In genomic region chr17:68437979-68438877, GRCh38 we compare ENCODE assay signal across 9 cellular contexts. TPM values are rescaled to one million over a fixed set of nuclear protein-coding genes. Genes with fewer than 3 reads are reported as not detected.
DNase-seq lines count a peak whose midpoint lies in the region; ATAC-seq, FAIRE-seq and TF ChIP-seq lines count a peak whose summit lies in the region.
"Had no signal": no experiment of that assay in that cellular context is flagged by ENCODE, and none has a peak within 500 bp of the region (broad histone marks: within the 10 kb centered on the region; RNA-seq: fewer than 3 reads in every experiment).

No MANE protein-coding gene starts in this region.

- H3K4me2 ChIP-seq in SK-N-SH, result no peak overlapping the region

- TF ChIP-seq CTCF in Peyer's patch (IDR thresholded peaks at IDR 0.05), result no peak
- no peak for TF ChIP-seq CTCF in bronchial epithelial cell (IDR thresholded peaks at IDR 0.05; ENCODE audit: insufficient read depth, low read length, severe bottlenecking)
- no peak for TF ChIP-seq CTCF in SK-N-SH (IDR thresholded peaks at IDR 0.05)

- H3K4me1 ChIP-seq in Peyer's patch (peaks cover 0 to 7% (median 3%) of the 10 kb centered on the region in 4 donors), mononuclear cell (ENCODE audit: insufficient read depth, low read length) (peaks cover 62% of the 10 kb centered on the region), SK-N-SH (ENCODE audit: control insufficient read depth in 1 of 2, insufficient read depth in 2 of 2, low read depth in 1 of 2, low read length in 1 of 2) (peaks cover 0 to 10% of the 10 kb centered on the region in 2 experiments; a peak in 2 of 4 replicates)

- DNase-seq in Peyer's patch (peak in 2 of 3 donors; percentile 69 to 84), bronchial epithelial cell (ENCODE audit: low read depth) (peak; percentile 23), middle frontal gyrus (ENCODE audit: extremely low spot score, low spot score) (no peak), NCI-H82 treated with DMSO at 0.1 percent for 48 hours (lab: John Stamatoyannopoulos, UW; ENCODE audit: unreplicated experiment) (no peak), SK-N-SH (no peak)

- POLR2A ChIA-PET in SK-N-SH (lab: Yijun Ruan, JAX), result no interaction called here

- H3K27me3 ChIP-seq in Peyer's patch (no peaks in the 10 kb centered on the region), bronchial epithelial cell (ENCODE audit: control insufficient read depth, insufficient read depth, low read length) (no peaks in the 10 kb centered on the region), mononuclear cell (ENCODE audit: insufficient read depth, low read length) (no peaks in the 10 kb centered on the region), SK-N-SH (ENCODE audit: insufficient read depth) (no peaks in the 10 kb centered on the region)

- no peak overlapping the region for H3K9ac ChIP-seq in SK-N-SH

- no peak for TF ChIP-seq POLR2A in Peyer's patch (IDR thresholded peaks at IDR 0.05)

- no peak for TF ChIP-seq EP300 in SK-N-SH (IDR thresholded peaks at IDR 0.05; ENCODE audit: borderline replicate concordance in 1 of 2, low read depth in 1 of 2, low read length in 1 of 2)

- no peaks in the 10 kb centered on the region for H3K79me2 ChIP-seq in SK-N-SH (ENCODE audit: insufficient read depth)

- H3K4me3 ChIP-seq in Peyer's patch (no peak overlapping the region), bronchial epithelial cell (ENCODE audit: low read depth, low read length) (no peak overlapping the region), mononuclear cell (ENCODE audit: low read length) (peak overlapping the region; percentile 16), SK-N-SH (ENCODE audit: low read depth in 2 of 2, low read length in 1 of 2) (no peak overlapping the region)

- H3K36me3 ChIP-seq in Peyer's patch, result peaks cover 0 to 35% (median 0%) of the 10 kb centered on the region in 3 donors
- H3K36me3 ChIP-seq in bronchial epithelial cell (ENCODE audit: control insufficient read depth, insufficient read depth, low read length), result peaks cover 8% of the 10 kb centered on the region
- peaks cover 15 to 42% of the 10 kb centered on the region in 2 experiments for H3K36me3 ChIP-seq in SK-N-SH (replicated peaks in 1 of 2; ENCODE audit: control insufficient read depth in 1 of 2, insufficient read depth in 2 of 2, low read length in 1 of 2)

- H4K20me1 ChIP-seq in SK-N-SH (ENCODE audit: insufficient read depth), result no peaks in the 10 kb centered on the region

- no peak overlapping the region for H2AFZ ChIP-seq in SK-N-SH (ENCODE audit: low read depth)

- H3K9me3 ChIP-seq in Peyer's patch (no peaks in the 10 kb centered on the region), mononuclear cell (ENCODE audit: low read depth, low read length) (no peaks in the 10 kb centered on the region), SK-N-SH (no peaks in the 10 kb centered on the region)

- H3F3A ChIP-seq in SK-N-SH (replicated peaks; ENCODE audit: insufficient read depth), result no peaks in the 10 kb centered on the region

- FAIRE-seq in bronchial epithelial cell (lab: Jason Lieb, UNC), result no peak
- FAIRE-seq: TTC549 had no signal

- CTCF ChIA-PET in SK-N-SH (lab: Yijun Ruan, JAX), result interaction anchor here (1.3 to 7.8 kb wide), 11 partner anchors 10 to 266 kb away, joined by 3 to 80 read pairs (median 26); partner anchors contain the start of genes AMZ2 and WIPI1

- H3K9me2 ChIP-seq in SK-N-SH, result no peaks in the 10 kb centered on the region

- no peak for TF ChIP-seq RAD21 in SK-N-SH (IDR thresholded peaks at IDR 0.05; ENCODE audit: low read length)

- ATAC-seq in GM18873 (IDR thresholded peaks at IDR 0.05; ENCODE audit: low FRiP score, unreplicated experiment) (peak; percentile 58), HG02870 (IDR thresholded peaks at IDR 0.05; ENCODE audit: unreplicated experiment) (peak; percentile 43)

- WGBS in SK-N-SH (ENCODE audit: low lambda C conversion rate), result 90% methylated on average over 16 of the region's 16 CpGs

- H3K27ac ChIP-seq in Peyer's patch (peak overlapping the region; percentile 54 to 74 (median 66)), SK-N-SH (ENCODE audit: low read depth in 2 of 2, low read length in 1 of 2) (no peak overlapping the region)

TF ChIP-seq in SK-N-SH, 30 proteins besides CTCF, POLR2A, EP300 and RAD21:
- TF ChIP-seq GATA2 (CRISPR knock-in tag; IDR thresholded peaks at IDR 0.05), result no peak
- no peak for TF ChIP-seq ELF1 (IDR thresholded peaks at IDR 0.05)
- no peak for TF ChIP-seq RXRA (IDR thresholded peaks at IDR 0.05; ENCODE audit: borderline replicate concordance, low read depth)
- TF ChIP-seq MAX (IDR thresholded peaks at IDR 0.05; ENCODE audit: low read depth), result no peak
- no peak for TF ChIP-seq ZBTB33 (IDR thresholded peaks at IDR 0.05; ENCODE audit: borderline replicate concordance, low read depth)
- TF ChIP-seq USF2 (IDR thresholded peaks at IDR 0.05; ENCODE audit: borderline replicate concordance, low read depth, low read length), result no peak
- TF ChIP-seq TCF12 (IDR thresholded peaks at IDR 0.05), result no peak
- no peak for TF ChIP-seq RCOR1 (IDR thresholded peaks at IDR 0.05; ENCODE audit: low read length)

RNA-seq across cellular contexts. Expression of gene WIPI1, which starts 19.1 kb away (rescaled TPM):
- 10 to 100 TPM; 34.7 to 95.7 (median 44.4) TPM for total RNA-seq in Peyer's patch
- total RNA-seq in bronchial epithelial cell, result 79.5 and 86.0 TPM in 2 replicates
- 17.8 TPM for total RNA-seq in mononuclear cell
- 52.7 and 65.2 TPM in 2 replicates for polyA plus RNA-seq in SK-N-SH (2012; rRNA removed)
- polyA plus RNA-seq in SK-N-SH (2012; cell fraction: cytosol; rRNA removed), result 49.1 and 55.1 TPM in 2 replicates
- 35.4 and 62.8 TPM in 2 replicates for polyA plus RNA-seq in SK-N-SH (2012; cell fraction: nucleus; rRNA removed)

Comparison
In these comparisons a context has a peak if more than half of its experiments do, and no peak if none do; other contexts are left out.
1. DNase-seq: peak in Peyer's patch (2 of 3) and bronchial epithelial cell (single experiment); none in middle frontal gyrus (single experiment), NCI-H82 treated with DMSO at 0.1 percent for 48 hours (single experiment) and SK-N-SH (single experiment).
2. H3K27ac ChIP-seq: peak in Peyer's patch (4 of 4); none in SK-N-SH (0 of 2).